ENCODE assay signal across 26 cellular contexts in the genomic region with DNA sequence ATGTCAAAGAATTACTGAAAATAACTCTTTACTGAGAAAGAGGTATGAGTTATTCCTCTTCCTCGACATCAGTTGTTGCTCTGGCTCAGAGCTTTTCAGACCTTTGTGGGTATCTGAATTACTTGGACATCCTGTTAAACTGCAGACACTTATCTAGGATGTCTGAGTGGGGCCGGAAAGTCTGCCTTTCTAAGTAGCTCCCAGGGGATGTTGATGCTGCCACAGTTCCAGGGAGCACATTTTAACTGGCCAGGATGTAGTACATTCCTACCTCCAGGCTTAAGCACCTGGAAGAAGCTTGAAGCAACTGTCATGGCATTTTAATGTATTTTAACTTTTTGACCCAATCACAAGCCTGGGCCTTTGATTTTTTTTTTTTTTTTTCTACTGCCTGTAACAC.
DNase-seq lines count a peak whose midpoint lies in the region; ATAC-seq, FAIRE-seq and TF ChIP-seq lines count a peak whose summit lies in the region.
"Had no signal": no experiment of that assay in that cellular context is flagged by ENCODE, and none has a peak within 500 bp of the region (broad histone marks: within the 10 kb centered on the region; RNA-seq: fewer than 3 reads in every experiment).

No MANE protein-coding gene starts in this region.

- WGBS in right cardiac atrium = 23% methylated on average over 2 of the region's 2 CpGs

- no peak overlapping the region for H3K4me2 ChIP-seq in endothelial cell of umbilical vein (ENCODE audit: insufficient read depth, low read length)
- H3K4me2 ChIP-seq: KMS-11, neural progenitor cell had no signal

- no peak overlapping the region for H3K4me3 ChIP-seq in right cardiac atrium (ENCODE audit: low read length)
- H3K4me3 ChIP-seq in endothelial cell of umbilical vein (replicated peaks in 1 of 3; ENCODE audit: insufficient read depth in 1 of 3, low read depth in 1 of 3, low read length in 3 of 3) = no peak overlapping the region
- H3K4me3 ChIP-seq in A673 (ENCODE audit: low read depth, low read length, poor library complexity, severe bottlenecking) = no peak overlapping the region
- H3K4me3 ChIP-seq: dorsolateral prefrontal cortex, lung, neural progenitor cell, upper lobe of left lung had no signal

- no peak overlapping the region for H3K9ac ChIP-seq in endothelial cell of umbilical vein (replicated peaks; ENCODE audit: extremely low read depth, insufficient read depth, low read length)
- H3K9ac ChIP-seq: KMS-11, neural progenitor cell had no signal

- no peak for TF ChIP-seq POLR2A in endothelial cell of umbilical vein (IDR thresholded peaks at IDR 0.05; ENCODE audit: low read depth, low read length)

- H3K79me2 ChIP-seq in endothelial cell of umbilical vein (ENCODE audit: control insufficient read depth, insufficient read depth, low read length) = no peaks in the 10 kb centered on the region

- CTCF ChIA-PET in endothelial cell of umbilical vein (lab: Charles Lee) = interaction anchor here (0.6 to 1.9 kb wide), 2 partner anchors 9 to 335 kb away, joined by 3 to 5 read pairs; no protein-coding TSS in a partner anchor
- CTCF ChIA-PET in A673 (lab: Charles Lee) = interaction anchor here (0.7 kb wide), 1 partner anchor 37 kb away, joined by 5 read pairs; no protein-coding TSS in a partner anchor

- POLR2A ChIA-PET in endothelial cell of umbilical vein (lab: Charles Lee) (interaction anchor here (0.7 kb wide), 1 partner anchor 1839 kb away, joined by 5 read pairs; no protein-coding TSS in a partner anchor), A673 (lab: Charles Lee; ENCODE audit: low non-redundant PET) (interaction anchor here (0.7 kb wide), 1 partner anchor 12 kb away, joined by 3 read pairs; no protein-coding TSS in a partner anchor)

- BruUV-seq in endothelial cell of umbilical vein (replicated peaks; lab: Mats Ljungman, UMichigan) (no TSS peak), A673 (replicated peaks; lab: Mats Ljungman, UMichigan) (no TSS peak)

- DNase-seq in right cardiac atrium (no peak), Right ventricle myocardium superior (no peak), NCI-H524 treated with DMSO at 0.1 percent for 48 hours (lab: John Stamatoyannopoulos, UW) (peak; percentile 14), endothelial cell of umbilical vein (ENCODE audit: low read depth, low spot score) (peak; percentile 46), NCI-H1092 (lab: John Stamatoyannopoulos, UW) (no peak), A673 (ENCODE audit: low spot score) (no peak)
- DNase-seq: activated CD4-positive, alpha-beta T cell treated with anti-CD3 and anti-CD28 coated beads for 4 hours; activated effector memory CD4-positive, alpha-beta T cell treated with anti-CD3 and anti-CD28 coated beads, Interleukin-2, amount 50 U/mL, for 16 hours; activated naive CD8-positive, alpha-beta T cell treated with anti-CD3 and anti-CD28 coated beads for 36 hours; aorta; Caco-2; dorsolateral prefrontal cortex; MM.1S; NCI-H1436 treated with DMSO at 0.1 percent for 48 hours; NCI-H2107; NCI-H510A; stimulated activated CD4-positive, alpha-beta T cell treated with anti-CD3 and anti-CD28 coated beads, Interleukin-4, amount 100 ng/mL, for 4 hours; stimulated activated naive B cell treated with anti-CD40 and anti-IgM and Interleukin-4, amounts not matched to agents 10 μg/mL and 1 μg/mL and 100 μg/mL, for 72 hours; upper lobe of left lung had no signal

- H3K9me3 ChIP-seq in right cardiac atrium (ENCODE audit: control insufficient read depth, low read length) = no peaks in the 10 kb centered on the region
- no peaks in the 10 kb centered on the region for H3K9me3 ChIP-seq in endothelial cell of umbilical vein (replicated peaks; ENCODE audit: control insufficient read depth, insufficient read depth, low read length)
- no peaks in the 10 kb centered on the region for H3K9me3 ChIP-seq in A673 (ENCODE audit: low read depth, low read length, poor library complexity, severe bottlenecking)
- H3K9me3 ChIP-seq: Caco-2, upper lobe of left lung had no signal

- H2AFZ ChIP-seq in endothelial cell of umbilical vein (ENCODE audit: low read depth, low read length) = no peak overlapping the region
- H2AFZ ChIP-seq: neural progenitor cell had no signal

- H3K27ac ChIP-seq in right cardiac atrium (ENCODE audit: low read length) (no peak overlapping the region), endothelial cell of umbilical vein (ENCODE audit: insufficient read depth, low read depth, low read length) (no peak overlapping the region), A673 (ENCODE audit: low read depth, low read length, poor library complexity, severe bottlenecking) (no peak overlapping the region)
- H3K27ac ChIP-seq: C4-2B, dorsolateral prefrontal cortex, KMS-11, neural progenitor cell, upper lobe of left lung had no signal

- H4K20me1 ChIP-seq in endothelial cell of umbilical vein (replicated peaks; ENCODE audit: control insufficient read depth, extremely low read depth, insufficient read depth, low read length) = no peaks in the 10 kb centered on the region

- H3K9me1 ChIP-seq in endothelial cell of umbilical vein (replicated peaks; ENCODE audit: control insufficient read depth, extremely low read depth, insufficient read depth, low read length) = no peaks in the 10 kb centered on the region

- dilution Hi-C loops in endothelial cell of umbilical vein (cut with MboI; ENCODE audit: extremely low pct_ligation_motif_present, low sequenced_read_pairs) = no loop called here

- H3K27me3 ChIP-seq in right cardiac atrium (ENCODE audit: control insufficient read depth, insufficient read depth) (no peaks in the 10 kb centered on the region), endothelial cell of umbilical vein (ENCODE audit: control insufficient read depth in 2 of 2, insufficient read depth in 2 of 2, low read length in 2 of 2) (no peaks in the 10 kb centered on the region), A673 (replicated peaks; ENCODE audit: insufficient read depth, low read depth, low read length, poor library complexity) (no peaks in the 10 kb centered on the region)
- H3K27me3 ChIP-seq: dorsolateral prefrontal cortex, neural progenitor cell, upper lobe of left lung had no signal

- no peak for FAIRE-seq in endothelial cell of umbilical vein (lab: Jason Lieb, UNC)
- FAIRE-seq: GM18507 had no signal

- no peaks in the 10 kb centered on the region for H3K36me3 ChIP-seq in endothelial cell of umbilical vein (ENCODE audit: control insufficient read depth in 2 of 2, extremely low read depth in 1 of 2, insufficient read depth in 2 of 2, low read length in 2 of 2)
- H3K36me3 ChIP-seq in A673 (ENCODE audit: insufficient read depth, low read length, poor library complexity, severe bottlenecking) = no peaks in the 10 kb centered on the region
- H3K36me3 ChIP-seq: neural progenitor cell, upper lobe of left lung had no signal

- intact Hi-C loops in right cardiac atrium (cut with DNase I) (no loop called here), Right ventricle myocardium superior (cut with DNase I) (no loop called here), endothelial cell of umbilical vein (cut with micrococcal nuclease) (no loop called here), A673 (cut with micrococcal nuclease; ENCODE audit: unreplicated experiment) (no loop called here)

- TF ChIP-seq CTCF in endothelial cell of umbilical vein (IDR thresholded peaks at IDR 0.05; ENCODE audit: extremely low read depth in 1 of 2, insufficient read depth in 1 of 2, low read depth in 1 of 2, low read length in 2 of 2) = no peak
- no peak for TF ChIP-seq CTCF in A673 (conservative IDR thresholded peaks at IDR 0.05; ENCODE audit: low read depth, low read length)

- ATAC-seq in right cardiac atrium (peak; percentile 68 to 81), Right ventricle myocardium superior (ENCODE audit: poor library complexity) (no peak), HG02798 (IDR thresholded peaks at IDR 0.05; ENCODE audit: poor library complexity, unreplicated experiment) (no peak)
- ATAC-seq: sciatic nerve; stimulated activated naive B cell treated with anti-CD40 and anti-IgM and Interleukin-4, amounts not matched to agents 10 μg/mL and 1 μg/mL and 100 μg/mL, for 72 hours had no signal

- peaks cover 2% of the 10 kb centered on the region for H3K4me1 ChIP-seq in right cardiac atrium (ENCODE audit: control insufficient read depth, insufficient read depth, low read length)
- H3K4me1 ChIP-seq in endothelial cell of umbilical vein (ENCODE audit: control insufficient read depth, extremely low read depth, insufficient read depth, low read length) = no peaks in the 10 kb centered on the region
- H3K4me1 ChIP-seq in A673 (ENCODE audit: insufficient read depth, low read length, poor library complexity, severe bottlenecking) = no peaks in the 10 kb centered on the region
- H3K4me1 ChIP-seq: Caco-2, neural progenitor cell, upper lobe of left lung had no signal

TF ChIP-seq in endothelial cell of umbilical vein, 7 proteins besides CTCF, POLR2A, EP300 and RAD21:
- TF ChIP-seq EZH2 (IDR thresholded peaks at IDR 0.05; ENCODE audit: borderline replicate concordance, low read depth, low read length, severe bottlenecking) (no peak), POLR2AphosphoS5 (IDR thresholded peaks at IDR 0.05; ENCODE audit: insufficient read depth, low read depth, low read length) (no peak), MYC (IDR thresholded peaks at IDR 0.05; ENCODE audit: low read depth, low read length) (no peak), GATA2 (IDR thresholded peaks at IDR 0.05; ENCODE audit: insufficient read depth, insufficient read length, low read depth, low read length) (no peak), JUN (IDR thresholded peaks at IDR 0.05; ENCODE audit: borderline replicate concordance, insufficient read depth, insufficient read length, low read depth) (no peak), FOS (IDR thresholded peaks at IDR 0.05; ENCODE audit: borderline replicate concordance, insufficient read depth, low read length) (no peak), MAX (IDR thresholded peaks at IDR 0.05; ENCODE audit: insufficient read depth, insufficient read length) (no peak)

Comparison
In these comparisons a context has a peak if more than half of its experiments do, and no peak if none do; other contexts are left out.
1. ATAC-seq: peak in right cardiac atrium (2 of 2); none in Right ventricle myocardium superior (single experiment) and HG02798 (single experiment).
2. DNase-seq: peak in NCI-H524 treated with DMSO at 0.1 percent for 48 hours (single experiment) and endothelial cell of umbilical vein (single experiment); none in right cardiac atrium (0 of 3), Right ventricle myocardium superior (single experiment), NCI-H1092 (single experiment) and A673 (single experiment).